Comparison of ENCODE assay signal across 16 cellular contexts in the genomic region with DNA sequence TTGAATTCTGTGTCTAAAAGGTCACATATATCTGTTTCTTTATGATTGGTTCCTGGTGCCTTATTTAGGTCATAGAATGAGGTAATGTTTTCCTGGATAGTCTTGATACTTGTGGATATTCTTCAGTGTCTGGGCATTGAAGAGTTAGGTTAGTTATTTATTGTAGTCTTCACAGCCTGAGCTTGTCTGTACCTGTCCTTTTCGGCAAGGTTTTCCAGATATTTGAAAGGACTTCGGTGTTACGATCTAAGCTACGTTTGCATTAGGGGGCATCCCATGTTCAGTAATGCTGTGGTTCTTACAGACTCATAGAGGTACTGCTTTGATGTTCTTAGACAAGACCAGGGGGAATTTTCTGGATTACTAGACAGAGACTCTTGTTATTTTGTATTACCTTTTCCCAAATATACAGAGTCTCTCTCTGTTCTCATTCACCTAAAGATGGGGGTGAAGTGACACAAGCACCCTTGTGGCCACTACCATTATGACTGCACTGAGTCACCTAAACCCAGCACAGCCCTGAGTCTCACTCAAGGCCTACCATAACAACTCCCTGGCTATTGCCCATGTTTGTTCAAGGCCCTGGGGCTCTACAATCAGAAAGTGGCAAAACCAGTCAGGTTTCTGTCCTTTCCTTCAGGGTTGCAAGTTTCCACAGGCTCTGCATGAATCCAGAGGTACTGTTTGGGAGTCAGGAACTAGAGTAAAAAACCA. TPM values are rescaled to one million over a fixed set of nuclear protein-coding genes. Genes with fewer than 3 reads are reported as not detected.
"Had no signal": no experiment of that assay in that cellular context is flagged by ENCODE, and none has a peak within 500 bp of the region (broad histone marks: within the 10 kb centered on the region; RNA-seq: fewer than 3 reads in every experiment).

No MANE protein-coding gene starts in this region.

- H3K36me3 ChIP-seq: cardiac muscle cell, heart left ventricle, thoracic aorta, uterus had no signal

- H3K9me3 ChIP-seq: thoracic aorta, uterus had no signal

- H3K27me3 Mint-ChIP-seq: activated CD4-positive, alpha-beta T cell treated with anti-CD3 and anti-CD28 coated beads, Interleukin-2, amount 10 ng/mL, durations not matched to agents 24 days and 14 days; activated naive CD8-positive, alpha-beta T cell treated with anti-CD3 and anti-CD28 coated beads, Interleukin-2, amount 50 U/mL, for 24 hours; stimulated activated naive CD8-positive, alpha-beta T cell treated with anti-CD3 and anti-CD28 coated beads, Interleukin-15, amount 100 ng/mL, for 72 hours had no signal

- H3K27me3 ChIP-seq: cardiac muscle cell, heart left ventricle, uterus had no signal

- DNase-seq: activated CD4-positive, alpha-beta T cell treated with anti-CD3 and anti-CD28 coated beads, Interleukin-2, amount 10 ng/mL, durations not matched to agents 24 days and 14 days; activated gamma-delta T cell treated with Interleukin-2 at 50 U/mL for 16 hours; activated naive CD8-positive, alpha-beta T cell treated with anti-CD3 and anti-CD28 coated beads, Interleukin-2, amount 50 U/mL, for 24 hours; activated T-cell treated with anti-CD3 and anti-CD28 coated beads, Interleukin-2, amount 50 U/mL, for 4 hours; heart left ventricle; kidney; left ventricle myocardium superior; mesendoderm; stimulated activated CD4-positive, alpha-beta T cell treated with anti-CD3 and anti-CD28 coated beads, Interleukin-15, amount 100 ng/mL, for 24 hours; stimulated activated CD4-positive, alpha-beta T cell treated with anti-CD3 and anti-CD28 coated beads, Interleukin-4, amount 100 ng/mL, for 24 hours; stimulated activated naive CD8-positive, alpha-beta T cell treated with anti-CD3 and anti-CD28 coated beads, Interleukin-15, amount 100 ng/mL, for 72 hours; uterus had no signal

- H3K4me3 ChIP-seq: cardiac muscle cell, heart left ventricle, thoracic aorta, uterus had no signal

- ATAC-seq: activated naive CD8-positive, alpha-beta T cell treated with anti-CD3 and anti-CD28 coated beads, Interleukin-2, amount 50 U/mL, for 24 hours; activated T-cell treated with anti-CD3 and anti-CD28 coated beads, Interleukin-2, amount 50 U/mL, for 4 hours; heart left ventricle; left ventricle myocardium superior; stimulated activated naive CD8-positive, alpha-beta T cell treated with anti-CD3 and anti-CD28 coated beads, Interleukin-15, amount 100 ng/mL, for 72 hours had no signal

- H3K4me1 ChIP-seq: heart left ventricle, uterus had no signal

- H3K4me1 Mint-ChIP-seq: activated CD4-positive, alpha-beta T cell treated with anti-CD3 and anti-CD28 coated beads, Interleukin-2, amount 10 ng/mL, durations not matched to agents 24 days and 14 days; stimulated activated naive CD8-positive, alpha-beta T cell treated with anti-CD3 and anti-CD28 coated beads, Interleukin-15, amount 100 ng/mL, for 72 hours had no signal

- H3K27ac Mint-ChIP-seq: activated CD4-positive, alpha-beta T cell treated with anti-CD3 and anti-CD28 coated beads, Interleukin-2, amount 10 ng/mL, durations not matched to agents 24 days and 14 days; activated naive CD8-positive, alpha-beta T cell treated with anti-CD3 and anti-CD28 coated beads, Interleukin-2, amount 50 U/mL, for 24 hours; stimulated activated naive CD8-positive, alpha-beta T cell treated with anti-CD3 and anti-CD28 coated beads, Interleukin-15, amount 100 ng/mL, for 72 hours had no signal

- H3K4me3 Mint-ChIP-seq: activated CD4-positive, alpha-beta T cell treated with anti-CD3 and anti-CD28 coated beads, Interleukin-2, amount 10 ng/mL, durations not matched to agents 24 days and 14 days; activated naive CD8-positive, alpha-beta T cell treated with anti-CD3 and anti-CD28 coated beads, Interleukin-2, amount 50 U/mL, for 24 hours; activated T-cell treated with anti-CD3 and anti-CD28 coated beads, Interleukin-2, amount 50 U/mL, for 4 hours; stimulated activated naive CD8-positive, alpha-beta T cell treated with anti-CD3 and anti-CD28 coated beads, Interleukin-15, amount 100 ng/mL, for 72 hours had no signal

- H3K27ac ChIP-seq: cardiac muscle cell, heart left ventricle, thoracic aorta, uterus had no signal

RNA-seq across cellular contexts. Expression of a gene that starts 30.1 kb away (rescaled TPM):
- total RNA-seq: astrocyte, cardiac muscle cell, osteocyte had no signal
